In genomic region chr16:89557230-89557935, GRCh38 we compare ENCODE assay signal across 9 cellular contexts. TPM values are rescaled to one million over a fixed set of nuclear protein-coding genes. Genes with fewer than 3 reads are reported as not detected.
A peak's percentile ranks its signal among the peaks of the same experiment; 100 is the strongest.
DNase-seq lines count a peak whose midpoint lies in the region; ATAC-seq, FAIRE-seq and TF ChIP-seq lines count a peak whose summit lies in the region.
"Had no signal": no experiment of that assay in that cellular context is flagged by ENCODE, and none has a peak within 500 bp of the region (broad histone marks: within the 10 kb centered on the region; RNA-seq: fewer than 3 reads in every experiment).

No MANE protein-coding gene starts in this region.

- DNase-seq in CD14-positive monocyte (ENCODE audit: low spot score) = peak; percentile 86
- peak; percentile 96 for DNase-seq in H7
- peak; percentile 46 to 85 for DNase-seq in SJSA1 (ENCODE audit: low read depth in 1 of 2, low spot score in 2 of 2)
- peak; percentile 92 for DNase-seq in activated naive CD4-positive, alpha-beta T cell treated with anti-CD3 and anti-CD28 coated beads for 36 hours
- DNase-seq in globus pallidus (ENCODE audit: low spot score) = peak; percentile 97
- peak in 5 of 6 donors; percentile 62 to 92 (median 76) for DNase-seq in pancreas
- DNase-seq in tibial artery = peak in 1 of 2 donors; percentile 74

- FAIRE-seq in pancreas (lab: Jason Lieb, UNC) = no peak

- peaks cover 36% of the 10 kb centered on the region for H3K4me1 Mint-ChIP-seq in CD14-positive monocyte
- peaks cover 15% of the 10 kb centered on the region for H3K4me1 Mint-ChIP-seq in activated naive CD4-positive, alpha-beta T cell treated with anti-CD3 and anti-CD28 coated beads for 36 hours (ENCODE audit: low read depth)

- H3K9me3 Mint-ChIP-seq in CD14-positive monocyte = no peaks in the 10 kb centered on the region
- no peaks in the 10 kb centered on the region for H3K9me3 Mint-ChIP-seq in activated naive CD4-positive, alpha-beta T cell treated with anti-CD3 and anti-CD28 coated beads for 36 hours
- H3K9me3 Mint-ChIP-seq: T-helper 1 cell treated with Interleukin-12 subunit alpha and Interleukin-12 subunit beta and Interleukin-4 antibody, amounts not matched to agents 30 μg/mL and 1 μg/mL, for 36 hours had no signal

- TF ChIP-seq CTCF in CD14-positive monocyte (IDR thresholded peaks at IDR 0.05) (peak; percentile 93), pancreas (IDR thresholded peaks at IDR 0.05) (peak; percentile 42 to 75 (median 64)), tibial artery (IDR thresholded peaks at IDR 0.05) (peak; percentile 52 to 66)

- H3K27me3 ChIP-seq in H7 (ENCODE audit: control insufficient read depth, insufficient read depth, low read length) (no peaks in the 10 kb centered on the region), SJSA1 (replicated peaks) (no peaks in the 10 kb centered on the region), pancreas (no peaks in the 10 kb centered on the region), tibial artery (no peaks in the 10 kb centered on the region)

- CTCF ChIA-PET in activated naive CD4-positive, alpha-beta T cell treated with anti-CD3 and anti-CD28 coated beads for 36 hours (lab: Charles Lee) = interaction anchor here (0.6 to 2.9 kb wide), 6 partner anchors 8 to 113 kb away, joined by 3 to 17 read pairs (median 3); partner anchors contain the start of gene CPNE7

- peaks cover 37% of the 10 kb centered on the region for H3K36me3 ChIP-seq in H7 (replicated peaks; ENCODE audit: control insufficient read depth, insufficient read depth, low read length)
- H3K36me3 ChIP-seq in SJSA1 = peaks cover 65% of the 10 kb centered on the region
- H3K36me3 ChIP-seq in pancreas = peaks cover 0 to 22% (median 8%) of the 10 kb centered on the region in 3 donors
- H3K36me3 ChIP-seq in tibial artery = peaks cover 27 to 69% (median 50%) of the 10 kb centered on the region in 3 donors

- WGBS in pancreas, 2 donors = 39 to 46% methylated on average over 17 of the region's 17 CpGs

- H3K27ac ChIP-seq in SJSA1 (no peak overlapping the region), pancreas (no peak overlapping the region), tibial artery (no peak overlapping the region)

- no peak overlapping the region for H3K4me3 Mint-ChIP-seq in CD14-positive monocyte
- peak overlapping the region; percentile 17 for H3K4me3 Mint-ChIP-seq in activated naive CD4-positive, alpha-beta T cell treated with anti-CD3 and anti-CD28 coated beads for 36 hours
- H3K4me3 Mint-ChIP-seq: T-helper 1 cell treated with Interleukin-12 subunit alpha and Interleukin-12 subunit beta and Interleukin-4 antibody, amounts not matched to agents 30 μg/mL and 1 μg/mL, for 36 hours had no signal

- peaks cover 27% of the 10 kb centered on the region for H3K4me1 ChIP-seq in SJSA1 (replicated peaks)
- H3K4me1 ChIP-seq in pancreas = peaks cover 6 to 13% (median 11%) of the 10 kb centered on the region in 3 donors
- H3K4me1 ChIP-seq in tibial artery = peaks cover 0 to 25% (median 16%) of the 10 kb centered on the region in 4 donors

- peaks cover 0 to 1% (median 0%) of the 10 kb centered on the region in 3 donors for H3K27me3 Mint-ChIP-seq in CD14-positive monocyte (ENCODE audit: low read depth in 3 of 3)
- H3K27me3 Mint-ChIP-seq in activated naive CD4-positive, alpha-beta T cell treated with anti-CD3 and anti-CD28 coated beads for 36 hours (ENCODE audit: low read depth) = no peaks in the 10 kb centered on the region

- peak in 3 of 4 donors; percentile 37 to 42 (median 40) for ATAC-seq in pancreas
- ATAC-seq in GM18519 (IDR thresholded peaks at IDR 0.05; ENCODE audit: low FRiP score, unreplicated experiment) = no peak

- intact Hi-C loops in CD14-positive monocyte (cut with micrococcal nuclease) (loop anchor here (5.0 kb wide), 1 partner anchor 225 kb away; no protein-coding TSS in a partner anchor), pancreas (cut with DNase I) (loop anchor here in 1 of 3 donors (10.0 kb wide), 1 partner anchor 233 kb away; no protein-coding TSS in a partner anchor), tibial artery (cut with DNase I; ENCODE audit: low total_unique reads) (loop anchor here (5.0 kb wide), 1 partner anchor 70 kb away; no protein-coding TSS in a partner anchor)
- intact Hi-C loops in activated naive CD4-positive, alpha-beta T cell treated with anti-CD3 and anti-CD28 coated beads for 36 hours (cut with micrococcal nuclease) = loop anchor here (2.0 kb wide), 2 partner anchors 225 to 317 kb away; no protein-coding TSS in a partner anchor

- H3K27ac Mint-ChIP-seq in CD14-positive monocyte = peak overlapping the region in 5 of 7 donors; percentile 47 to 71 (median 50)
- H3K27ac Mint-ChIP-seq in activated naive CD4-positive, alpha-beta T cell treated with anti-CD3 and anti-CD28 coated beads for 36 hours = no peak overlapping the region
- H3K27ac Mint-ChIP-seq: T-helper 1 cell treated with Interleukin-12 subunit alpha and Interleukin-12 subunit beta and Interleukin-4 antibody, amounts not matched to agents 30 μg/mL and 1 μg/mL, for 36 hours had no signal

- H3K36me3 Mint-ChIP-seq in CD14-positive monocyte = peaks cover 38 to 53% of the 10 kb centered on the region in 2 donors
- peaks cover 20% of the 10 kb centered on the region for H3K36me3 Mint-ChIP-seq in activated naive CD4-positive, alpha-beta T cell treated with anti-CD3 and anti-CD28 coated beads for 36 hours (ENCODE audit: low read depth)

- no peak overlapping the region for H3K4me3 ChIP-seq in H7 (ENCODE audit: insufficient read depth, low read depth, low read length)
- H3K4me3 ChIP-seq in SJSA1 = no peak overlapping the region
- H3K4me3 ChIP-seq in pancreas = no peak overlapping the region
- no peak overlapping the region for H3K4me3 ChIP-seq in tibial artery

- no peaks in the 10 kb centered on the region for H3K9me3 ChIP-seq in SJSA1 (replicated peaks)
- no peaks in the 10 kb centered on the region for H3K9me3 ChIP-seq in pancreas
- no peaks in the 10 kb centered on the region for H3K9me3 ChIP-seq in tibial artery

RNA-seq across cellular contexts. Expression of gene RPL13, which starts 3.1 kb away (rescaled TPM):
- polyA plus RNA-seq in CD14-positive monocyte (1,000 to 10,000 TPM; 1,251 to 1,329 TPM), pancreas (1,000 to 10,000 TPM; 3,226 to 6,500 TPM)
- 6,334 and 6,497 TPM in 2 replicates for total RNA-seq in H7 (2014; rRNA removed; shearing (Covaris generic))
- 2,780 and 5,802 TPM in 2 replicates for total RNA-seq in SJSA1 (2014; rRNA removed; shearing (Covaris generic))
- total RNA-seq in activated naive CD4-positive, alpha-beta T cell treated with anti-CD3 and anti-CD28 coated beads for 36 hours = 1,000 to 10,000 TPM; 3,875 to 3,899 TPM
- total RNA-seq in pancreas = 1,000 to 10,000 TPM; 1,297 to 2,529 (median 1,763) TPM

RNA-seq across cellular contexts. Expression of gene CPNE7, which starts 18.2 kb away (rescaled TPM):
- polyA plus RNA-seq in CD14-positive monocyte = not detected
- total RNA-seq in H7 (2014; rRNA removed; shearing (Covaris generic)) = 5.9 and 11.8 TPM in 2 replicates
- 0.84 TPM in 1 of 2 replicates, not detected in the other for total RNA-seq in SJSA1 (2014; rRNA removed; shearing (Covaris generic))
- 1 to 10 TPM; 6.4 to 9.0 TPM for total RNA-seq in activated naive CD4-positive, alpha-beta T cell treated with anti-CD3 and anti-CD28 coated beads for 36 hours
- total RNA-seq in pancreas = 1 to 10 TPM in 2 of 6 donors, under 1 TPM in 4; 0.12 to 1.6 (median 0.70) TPM
- polyA plus RNA-seq in pancreas = 1 to 10 TPM; 3.8 to 4.5 TPM

RNA-seq across cellular contexts. Expression of gene SPG7, which starts 49.2 kb away (rescaled TPM):
- polyA plus RNA-seq in CD14-positive monocyte (10 to 100 TPM; 30.3 to 34.4 TPM), pancreas (100 to 1,000 TPM; 164 to 212 TPM)
- total RNA-seq in H7 (2014; rRNA removed; shearing (Covaris generic)) = 120 and 161 TPM in 2 replicates
- total RNA-seq in SJSA1 (2014; rRNA removed; shearing (Covaris generic)) = 131 and 144 TPM in 2 replicates
- 10 to 100 TPM; 62.4 to 67.7 TPM for total RNA-seq in activated naive CD4-positive, alpha-beta T cell treated with anti-CD3 and anti-CD28 coated beads for 36 hours
- 10 to 100 TPM; 25.7 to 56.2 (median 44.5) TPM for total RNA-seq in pancreas

RNA-seq across cellular contexts. Expression of gene DPEP1, which starts 56.1 kb away (rescaled TPM):
- polyA plus RNA-seq in CD14-positive monocyte (not detected), pancreas (100 to 1,000 TPM; 114 to 149 TPM)
- total RNA-seq in H7 (2014; rRNA removed; shearing (Covaris generic)) = 2.6 and 2.7 TPM in 2 replicates
- 6.2 and 10.7 TPM in 2 replicates for total RNA-seq in SJSA1 (2014; rRNA removed; shearing (Covaris generic))
- not detected for total RNA-seq in activated naive CD4-positive, alpha-beta T cell treated with anti-CD3 and anti-CD28 coated beads for 36 hours
- 100 to 1,000 TPM; 109 to 168 (median 125) TPM for total RNA-seq in pancreas
